1 cellular context compared by ENCODE assay signal in the genomic region with DNA sequence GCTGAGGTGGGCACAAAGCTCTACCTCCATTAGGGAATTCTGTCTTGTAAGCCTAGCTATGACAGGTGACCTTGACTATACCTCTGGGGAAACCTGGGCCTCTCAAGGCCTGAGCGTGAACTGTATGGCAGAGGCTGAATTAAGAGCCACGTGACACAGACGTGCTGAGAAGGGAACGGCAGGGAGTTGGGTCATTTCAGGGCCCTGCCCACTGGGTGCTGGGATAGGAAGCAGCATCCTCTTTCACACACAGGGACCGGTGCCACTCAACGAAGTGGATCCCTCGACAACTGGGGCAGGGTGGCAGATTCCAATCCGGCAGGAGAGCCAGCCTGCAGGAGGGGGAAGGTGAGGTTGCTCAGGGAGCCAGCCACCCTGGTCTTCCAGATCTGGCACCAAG.
TF ChIP-seq lines count a peak whose summit lies in the region.

No MANE protein-coding gene starts in this region.

TF ChIP-seq in HepG2, 621 proteins besides CTCF, POLR2A, EP300 and RAD21 (continued from another document):
- TF ChIP-seq BCLAF1 (IDR thresholded peaks at IDR 0.05), result no peak
TF ChIP-seq in HepG2: peak in this region for 10.
